In genomic region chr3:12750223-12750622, GRCh38 we compare ENCODE assay signal across 8 cellular contexts. TPM values are rescaled to one million over a fixed set of nuclear protein-coding genes. Genes with fewer than 3 reads are reported as not detected.
DNase-seq lines count a peak whose midpoint lies in the region; ATAC-seq and TF ChIP-seq lines count a peak whose summit lies in the region.

No MANE protein-coding gene starts in this region.

- no peak for TF ChIP-seq CTCF in CD14-positive monocyte (IDR thresholded peaks at IDR 0.05)

- peaks cover 7% of the 10 kb centered on the region for H3K27me3 Mint-ChIP-seq in activated naive CD8-positive, alpha-beta T cell treated with anti-CD3 and anti-CD28 coated beads, Interleukin-2, amount 50 U/mL, for 24 hours
- H3K27me3 Mint-ChIP-seq in CD14-positive monocyte (ENCODE audit: low read depth in 3 of 3), result peaks cover 0 to 21% (median 15%) of the 10 kb centered on the region in 3 donors

- intact Hi-C loops in CD14-positive monocyte (cut with micrococcal nuclease), result no loop called here

- ATAC-seq in HG03196 (IDR thresholded peaks at IDR 0.05; ENCODE audit: unreplicated experiment), result peak; percentile 26
- no peak for ATAC-seq in activated naive CD8-positive, alpha-beta T cell treated with anti-CD3 and anti-CD28 coated beads, Interleukin-2, amount 50 U/mL, for 24 hours

- DNase-seq in DMS 273 (lab: John Stamatoyannopoulos, UW; ENCODE audit: unreplicated experiment) (peak; percentile 86), kidney tubule cell (ENCODE audit: low spot score) (peak; percentile 94), activated gamma-delta T cell (lab: John Stamatoyannopoulos, UW) (no peak), NCI-H146 treated with DMSO at 0.1 percent for 48 hours (lab: John Stamatoyannopoulos, UW; ENCODE audit: unreplicated experiment) (no peak), CD14-positive monocyte (ENCODE audit: low spot score) (no peak), H7 (no peak)
- DNase-seq in activated naive CD8-positive, alpha-beta T cell treated with anti-CD3 and anti-CD28 coated beads, Interleukin-2, amount 50 U/mL, for 24 hours, result no peak

- peaks cover 40% of the 10 kb centered on the region for H3K4me1 Mint-ChIP-seq in activated naive CD8-positive, alpha-beta T cell treated with anti-CD3 and anti-CD28 coated beads, Interleukin-2, amount 50 U/mL, for 24 hours
- peaks cover 3% of the 10 kb centered on the region for H3K4me1 Mint-ChIP-seq in CD14-positive monocyte

- no peaks in the 10 kb centered on the region for H3K9me3 Mint-ChIP-seq in activated naive CD8-positive, alpha-beta T cell treated with anti-CD3 and anti-CD28 coated beads, Interleukin-2, amount 50 U/mL, for 24 hours
- H3K9me3 Mint-ChIP-seq in CD14-positive monocyte, result peaks cover 0 to 1% (median 0%) of the 10 kb centered on the region in 7 donors

- H3K4me3 Mint-ChIP-seq in activated naive CD8-positive, alpha-beta T cell treated with anti-CD3 and anti-CD28 coated beads, Interleukin-2, amount 50 U/mL, for 24 hours, result peak overlapping the region; percentile 29
- H3K4me3 Mint-ChIP-seq in CD14-positive monocyte, result no peak overlapping the region

- H3K27ac Mint-ChIP-seq in activated naive CD8-positive, alpha-beta T cell treated with anti-CD3 and anti-CD28 coated beads, Interleukin-2, amount 50 U/mL, for 24 hours, result peak overlapping the region; percentile 76
- no peak overlapping the region for H3K27ac Mint-ChIP-seq in CD14-positive monocyte

- H3K27me3 ChIP-seq in H7 (ENCODE audit: control insufficient read depth, insufficient read depth, low read length), result no peaks in the 10 kb centered on the region

- no peak overlapping the region for H3K4me3 ChIP-seq in H7 (ENCODE audit: insufficient read depth, low read depth, low read length)

- no peaks in the 10 kb centered on the region for H3K36me3 Mint-ChIP-seq in activated naive CD8-positive, alpha-beta T cell treated with anti-CD3 and anti-CD28 coated beads, Interleukin-2, amount 50 U/mL, for 24 hours (ENCODE audit: low read depth)
- H3K36me3 Mint-ChIP-seq in CD14-positive monocyte, result no peaks in the 10 kb centered on the region

- H3K36me3 ChIP-seq in H7 (replicated peaks; ENCODE audit: control insufficient read depth, insufficient read depth, low read length), result no peaks in the 10 kb centered on the region

RNA-seq across cellular contexts. Expression of gene TMEM40, which starts 8.8 kb away (rescaled TPM):
- under 1 TPM in 1 of 2 donors, not detected in 1; 0.92 TPM for polyA plus RNA-seq in CD14-positive monocyte
- total RNA-seq in H7 (2014; rRNA removed; shearing (Covaris generic)), result 1.8 TPM in 1 of 2 replicates, not detected in the other

RNA-seq across cellular contexts. Expression of gene CAND2, which starts 46.3 kb away (rescaled TPM):
- not detected for polyA plus RNA-seq in CD14-positive monocyte
- total RNA-seq in H7 (2014; rRNA removed; shearing (Covaris generic)), result 16.7 and 17.4 TPM in 2 replicates

Comparison
In these comparisons a context has a peak if more than half of its experiments do, and no peak if none do; other contexts are left out.
1. DNase-seq: peak in DMS 273 (single experiment) and kidney tubule cell (single experiment); none in activated naive CD8-positive, alpha-beta T cell treated with anti-CD3 and anti-CD28 coated beads, Interleukin-2, amount 50 U/mL, for 24 hours (single experiment), activated gamma-delta T cell (single experiment), NCI-H146 treated with DMSO at 0.1 percent for 48 hours (single experiment), CD14-positive monocyte (single experiment) and H7 (single experiment).